In genomic region chr6:158807515-158808441, GRCh38 we compare ENCODE assay signal across 13 cellular contexts. TPM values are rescaled to one million over a fixed set of nuclear protein-coding genes. Genes with fewer than 3 reads are reported as not detected.
DNase-seq lines count a peak whose midpoint lies in the region; ATAC-seq and TF ChIP-seq lines count a peak whose summit lies in the region.
"Had no signal": no experiment of that assay in that cellular context is flagged by ENCODE, and none has a peak within 500 bp of the region (broad histone marks: within the 10 kb centered on the region; RNA-seq: fewer than 3 reads in every experiment).

No MANE protein-coding gene starts in this region.

- peaks cover 78% of the 10 kb centered on the region for H3K4me1 Mint-ChIP-seq in activated CD4-positive, alpha-beta T cell treated with anti-CD3 and anti-CD28 coated beads, Interleukin-2, amount 10 ng/mL, durations not matched to agents 24 days and 14 days
- H3K4me1 Mint-ChIP-seq in IgD-negative memory B cell (peaks cover 76 to 85% (median 85%) of the 10 kb centered on the region in 3 donors), endothelial cell (ENCODE audit: unreplicated experiment) (peaks cover 71% of the 10 kb centered on the region)

- intact Hi-C loops in activated CD4-positive, alpha-beta T cell treated with anti-CD3 and anti-CD28 coated beads, Interleukin-2, amount 10 ng/mL, durations not matched to agents 24 days and 14 days (cut with micrococcal nuclease) = loop anchor here (2.0 kb wide), 1 partner anchor 15 kb away; no protein-coding TSS in a partner anchor
- intact Hi-C loops in gastrocnemius medialis (cut with DNase I; ENCODE audit: low total_unique reads) = no loop called here

- peak overlapping the region; percentile 40 for H3K27ac Mint-ChIP-seq in activated CD4-positive, alpha-beta T cell treated with anti-CD3 and anti-CD28 coated beads, Interleukin-2, amount 10 ng/mL, durations not matched to agents 24 days and 14 days
- H3K27ac Mint-ChIP-seq in IgD-negative memory B cell (peak overlapping the region; percentile 84 to 98 (median 95)), endothelial cell (ENCODE audit: unreplicated experiment) (peak overlapping the region; percentile 21)

- DNase-seq in activated CD4-positive, alpha-beta T cell treated with anti-CD3 and anti-CD28 coated beads, Interleukin-2, amount 10 ng/mL, durations not matched to agents 24 days and 14 days = no peak
- no peak for DNase-seq in activated CD4-positive, alpha-beta T cell treated with anti-CD3 and anti-CD28 coated beads for 48 hours
- DNase-seq in endothelial cell (ENCODE audit: low spot score) (no peak), gastrocnemius medialis (no peak)
- DNase-seq in stimulated activated CD8-positive, alpha-beta memory T cell treated with anti-CD3 and anti-CD28 coated beads, Interleukin-4, amount 100 ng/mL, for 48 hours = peak; percentile 22
- DNase-seq: activated naive CD4-positive, alpha-beta T cell; NCI-H1048; NCI-H524 treated with DMSO at 0.1 percent for 48 hours; SJCRH30 had no signal

- no peaks in the 10 kb centered on the region for H3K27me3 ChIP-seq in gastrocnemius medialis
- H3K27me3 ChIP-seq: SJCRH30, tibial nerve had no signal

- no peak overlapping the region for H3K4me3 Mint-ChIP-seq in activated CD4-positive, alpha-beta T cell treated with anti-CD3 and anti-CD28 coated beads, Interleukin-2, amount 10 ng/mL, durations not matched to agents 24 days and 14 days
- H3K4me3 Mint-ChIP-seq in IgD-negative memory B cell = peak overlapping the region; percentile 67 to 95 (median 77)
- no peak overlapping the region for H3K4me3 Mint-ChIP-seq in endothelial cell (ENCODE audit: unreplicated experiment)

- H3K27ac ChIP-seq in gastrocnemius medialis = no peak overlapping the region
- H3K27ac ChIP-seq: SJCRH30 had no signal

- no peak for TF ChIP-seq POLR2A in gastrocnemius medialis (IDR thresholded peaks at IDR 0.05)

- H3K27me3 Mint-ChIP-seq in activated CD4-positive, alpha-beta T cell treated with anti-CD3 and anti-CD28 coated beads, Interleukin-2, amount 10 ng/mL, durations not matched to agents 24 days and 14 days = no peaks in the 10 kb centered on the region
- H3K27me3 Mint-ChIP-seq in IgD-negative memory B cell (no peaks in the 10 kb centered on the region), endothelial cell (ENCODE audit: unreplicated experiment) (peaks cover 5% of the 10 kb centered on the region)

- TF ChIP-seq CTCF in endothelial cell (IDR thresholded peaks at IDR 0.05; ENCODE audit: unreplicated experiment) = no peak
- TF ChIP-seq CTCF in gastrocnemius medialis (IDR thresholded peaks at IDR 0.05 in 4 of 5, conservative IDR thresholded peaks at IDR 0.05 in 1 of 5) = no peak

- no peak overlapping the region for H3K4me3 ChIP-seq in gastrocnemius medialis
- H3K4me3 ChIP-seq: SJCRH30, tibial nerve had no signal

- peaks cover 1% of the 10 kb centered on the region for H3K9me3 Mint-ChIP-seq in activated CD4-positive, alpha-beta T cell treated with anti-CD3 and anti-CD28 coated beads, Interleukin-2, amount 10 ng/mL, durations not matched to agents 24 days and 14 days
- H3K9me3 Mint-ChIP-seq in IgD-negative memory B cell (peaks cover 0 to 2% (median 0%) of the 10 kb centered on the region in 3 donors), endothelial cell (ENCODE audit: unreplicated experiment) (no peaks in the 10 kb centered on the region)

- H3K9me3 ChIP-seq in gastrocnemius medialis = no peaks in the 10 kb centered on the region
- H3K9me3 ChIP-seq: SJCRH30, tibial nerve had no signal

- peaks cover 64% of the 10 kb centered on the region for H3K36me3 Mint-ChIP-seq in activated CD4-positive, alpha-beta T cell treated with anti-CD3 and anti-CD28 coated beads, Interleukin-2, amount 10 ng/mL, durations not matched to agents 24 days and 14 days (ENCODE audit: low read depth)
- H3K36me3 Mint-ChIP-seq in IgD-negative memory B cell (peaks cover 35% of the 10 kb centered on the region), endothelial cell (ENCODE audit: low read depth, unreplicated experiment) (peaks cover 20% of the 10 kb centered on the region)

- no peaks in the 10 kb centered on the region for H3K36me3 ChIP-seq in gastrocnemius medialis

- no peak for ATAC-seq in gastrocnemius medialis
- no peak for ATAC-seq in GM18511 (IDR thresholded peaks at IDR 0.05; ENCODE audit: unreplicated experiment)
- no peak for ATAC-seq in HG02763 (IDR thresholded peaks at IDR 0.05; ENCODE audit: unreplicated experiment)

- peaks cover 0 to 17% of the 10 kb centered on the region in 2 donors for H3K4me1 ChIP-seq in gastrocnemius medialis

- in situ Hi-C loops in gastrocnemius medialis (cut with MboI; ENCODE audit: low sequenced_read_pairs in 4 of 4) = no loop called here

RNA-seq across cellular contexts. Expression of gene EZR, which starts 11.4 kb away (rescaled TPM):
- 204 and 215 TPM in 2 replicates for total RNA-seq in activated CD4-positive, alpha-beta T cell treated with anti-CD3 and anti-CD28 coated beads, Interleukin-2, amount 10 ng/mL, durations not matched to agents 24 days and 14 days
- polyA plus RNA-seq in IgD-negative memory B cell = 588 TPM
- total RNA-seq in endothelial cell (ENCODE audit: unreplicated experiment) (125 TPM), gastrocnemius medialis (10 to 100 TPM; 18.1 to 54.1 (median 33.6) TPM)

Comparison
In these comparisons a context has a peak if more than half of its experiments do, and no peak if none do; other contexts are left out.
1. H3K27ac Mint-ChIP-seq: peak in every context shown above with its lines; median percentile 95 in IgD-negative memory B cell; 40 in activated CD4-positive, alpha-beta T cell treated with anti-CD3 and anti-CD28 coated beads, Interleukin-2, amount 10 ng/mL, durations not matched to agents 24 days and 14 days; 21 in endothelial cell.
2. H3K4me3 Mint-ChIP-seq: peak in IgD-negative memory B cell (4 of 4); none in activated CD4-positive, alpha-beta T cell treated with anti-CD3 and anti-CD28 coated beads, Interleukin-2, amount 10 ng/mL, durations not matched to agents 24 days and 14 days (single experiment) and endothelial cell (single experiment).